ENCODE assay signal across 23 cellular contexts in genomic region chr5:4255441-4255840, GRCh38.
A peak's percentile ranks its signal among the peaks of the same experiment; 100 is the strongest.
DNase-seq lines count a peak whose midpoint lies in the region; ATAC-seq, FAIRE-seq and TF ChIP-seq lines count a peak whose summit lies in the region.
"Had no signal": no experiment of that assay in that cellular context is flagged by ENCODE, and none has a peak within 500 bp of the region (broad histone marks: within the 10 kb centered on the region; RNA-seq: fewer than 3 reads in every experiment).

No MANE protein-coding gene starts in this region.

- BruUV-seq in PC-3 (replicated peaks; lab: Mats Ljungman, UMichigan), result no TSS peak

- H3K36me3 Mint-ChIP-seq in mesothelial cell of epicardium, result no peaks in the 10 kb centered on the region
- H3K36me3 Mint-ChIP-seq: CD4-positive, CD25-positive, alpha-beta regulatory T cell; CD8-positive, alpha-beta T cell had no signal

- H3K36me3 ChIP-seq in left lung (no peaks in the 10 kb centered on the region), small intestine (ENCODE audit: control insufficient read depth in 2 of 2, insufficient read depth in 2 of 2, low read length in 2 of 2) (no peaks in the 10 kb centered on the region), upper lobe of right lung (no peaks in the 10 kb centered on the region), PC-3 (ENCODE audit: low read depth, low read length) (no peaks in the 10 kb centered on the region)
- H3K36me3 ChIP-seq: BLaER1 had no signal

- H3F3A ChIP-seq in PC-3 (ENCODE audit: low read length, unreplicated experiment), result no peaks in the 10 kb centered on the region

- H3K4me1 ChIP-seq in left lung (no peaks in the 10 kb centered on the region), small intestine (ENCODE audit: control insufficient read depth in 2 of 2, insufficient read depth in 1 of 2, low read depth in 1 of 2, low read length in 1 of 2) (peaks cover 0 to 2% of the 10 kb centered on the region in 2 donors), upper lobe of right lung (no peaks in the 10 kb centered on the region), PC-3 (ENCODE audit: insufficient read depth, low read length) (no peaks in the 10 kb centered on the region)
- H3K4me1 ChIP-seq: BLaER1, Caco-2 had no signal

- no peak overlapping the region for H3K4me2 ChIP-seq in PC-3 (ENCODE audit: low read length)
- H3K4me2 ChIP-seq: BLaER1, GM23338 had no signal

- intact Hi-C loops in left lung (cut with DNase I) (no loop called here), upper lobe of right lung (cut with DNase I) (no loop called here), PC-3 (cut with micrococcal nuclease) (no loop called here)

- H4K20me1 ChIP-seq in PC-3 (ENCODE audit: low read length), result no peaks in the 10 kb centered on the region
- H4K20me1 ChIP-seq: BLaER1 had no signal

- no peak overlapping the region for H2AFZ ChIP-seq in PC-3 (ENCODE audit: low read length)

- H3K27ac ChIP-seq in left lung, result no peak overlapping the region
- peak overlapping the region in 1 of 2 donors; percentile 14 for H3K27ac ChIP-seq in small intestine (ENCODE audit: low read depth in 1 of 2, low read length in 1 of 2)
- H3K27ac ChIP-seq in upper lobe of right lung, result no peak overlapping the region
- H3K27ac ChIP-seq in PC-3 (ENCODE audit: low read length), result no peak overlapping the region
- H3K27ac ChIP-seq: BLaER1, C4-2B had no signal

- no peak overlapping the region for H3K4me3 Mint-ChIP-seq in mesothelial cell of epicardium
- H3K4me3 Mint-ChIP-seq: B cell; CD4-positive, CD25-positive, alpha-beta regulatory T cell; CD8-positive, alpha-beta T cell; GM23338; H9 had no signal

- CTCF ChIA-PET in PC-3 (lab: Charles Lee), result no interaction called here

- POLR2A ChIA-PET in PC-3 (lab: Charles Lee; ENCODE audit: unreplicated experiment), result no interaction called here

- no peaks in the 10 kb centered on the region for H3K27me3 Mint-ChIP-seq in mesothelial cell of epicardium (ENCODE audit: low read depth)
- H3K27me3 Mint-ChIP-seq: B cell; CD4-positive, CD25-positive, alpha-beta regulatory T cell had no signal

- H3K4me1 Mint-ChIP-seq in mesothelial cell of epicardium, result peaks cover 40% of the 10 kb centered on the region
- H3K4me1 Mint-ChIP-seq: B cell; CD4-positive, CD25-positive, alpha-beta regulatory T cell had no signal

- peak overlapping the region; percentile 62 for H3K27ac Mint-ChIP-seq in mesothelial cell of epicardium
- H3K27ac Mint-ChIP-seq: B cell; CD4-positive, CD25-positive, alpha-beta regulatory T cell; CD8-positive, alpha-beta T cell; GM23338; H9 had no signal

- H3K9me2 ChIP-seq in PC-3 (replicated peaks; ENCODE audit: low read length), result no peaks in the 10 kb centered on the region

- DNase-seq in left lung (no peak), mesothelial cell of epicardium (ENCODE audit: low spot score in 2 of 2, unreplicated experiment in 2 of 2) (no peak), small intestine (peak; percentile 57), upper lobe of right lung (no peak), PC-3 (no peak), GM19240 (ENCODE audit: insufficient read length, low spot score) (no peak), urothelium cell line (ENCODE audit: low spot score) (no peak)
- DNase-seq: Caco-2; CD4-positive, CD25-positive, alpha-beta regulatory T cell; CD8-positive, alpha-beta T cell; DMS153; DND-41; H9 had no signal

- no peaks in the 10 kb centered on the region for H3K79me2 ChIP-seq in PC-3 (ENCODE audit: low read length)

- H3K27me3 ChIP-seq in left lung (no peaks in the 10 kb centered on the region), small intestine (ENCODE audit: control insufficient read depth in 2 of 2, insufficient read depth in 2 of 2, low read length in 2 of 2) (no peaks in the 10 kb centered on the region), upper lobe of right lung (no peaks in the 10 kb centered on the region), PC-3 (ENCODE audit: low read length) (no peaks in the 10 kb centered on the region)
- H3K27me3 ChIP-seq: BLaER1 had no signal

- TF ChIP-seq CTCF in left lung (IDR thresholded peaks at IDR 0.05), result no peak
- no peak for TF ChIP-seq CTCF in mesothelial cell of epicardium (IDR thresholded peaks at IDR 0.05; ENCODE audit: unreplicated experiment)
- TF ChIP-seq CTCF in upper lobe of right lung (IDR thresholded peaks at IDR 0.05), result no peak
- no peak for TF ChIP-seq CTCF in PC-3 (conservative IDR thresholded peaks at IDR 0.05; ENCODE audit: low read depth, low read length)

- no peak for FAIRE-seq in small intestine (lab: Jason Lieb, UNC)
- no peak for FAIRE-seq in urothelium cell line (lab: Jason Lieb, UNC)
- FAIRE-seq: A204.1, G401.6, GM12892, GM19239 had no signal

- peaks cover 14% of the 10 kb centered on the region for H3K9me3 Mint-ChIP-seq in mesothelial cell of epicardium
- H3K9me3 Mint-ChIP-seq: CD8-positive, alpha-beta T cell; GM23338; H9 had no signal

- peaks cover 0 to 2% of the 10 kb centered on the region in 2 donors for H3K9me3 ChIP-seq in left lung
- H3K9me3 ChIP-seq in small intestine (ENCODE audit: control insufficient read depth, low read depth), result no peaks in the 10 kb centered on the region
- no peaks in the 10 kb centered on the region for H3K9me3 ChIP-seq in upper lobe of right lung
- 0 out of 2 replicates have a peak, but pooled peaks cover 8% of the 10 kb centered on the region for H3K9me3 ChIP-seq in PC-3 (ENCODE audit: low read length)
- H3K9me3 ChIP-seq: BLaER1, Caco-2 had no signal

- 41 to 71% (median 64%) methylated on average over 4 of the region's 4 CpGs for WGBS in small intestine, 3 donors

- no peak overlapping the region for H3K9ac ChIP-seq in PC-3 (ENCODE audit: low read length)
- H3K9ac ChIP-seq: BLaER1 had no signal

- peak; percentile 67 for ATAC-seq in left lung
- peak; percentile 76 for ATAC-seq in upper lobe of right lung
- ATAC-seq in GM18907 (IDR thresholded peaks at IDR 0.05; ENCODE audit: unreplicated experiment), result no peak
- no peak for ATAC-seq in PC-3
- ATAC-seq: CD8-positive, alpha-beta T cell; GM23338; HCT116 had no signal

- H3K4me3 ChIP-seq in left lung (no peak overlapping the region), small intestine (ENCODE audit: low read depth in 1 of 2, low read length in 2 of 2) (no peak overlapping the region), upper lobe of right lung (no peak overlapping the region), PC-3 (ENCODE audit: low read length) (no peak overlapping the region)
- H3K4me3 ChIP-seq: BLaER1, GM23338 had no signal

Comparison
In these comparisons a context has a peak if more than half of its experiments do, and no peak if none do; other contexts are left out.
1. ATAC-seq: peak in left lung (single experiment) and upper lobe of right lung (single experiment); none in GM18907 (single experiment) and PC-3 (single experiment).